ENCODE assay signal across 33 cellular contexts in genomic region chr16:79434771-79435170, GRCh38.
"Had no signal": no experiment of that assay in that cellular context is flagged by ENCODE, and none has a peak within 500 bp of the region (broad histone marks: within the 10 kb centered on the region; RNA-seq: fewer than 3 reads in every experiment).

No MANE protein-coding gene starts in this region.

- ATAC-seq: activated CD8-positive, alpha-beta T cell treated with anti-CD3 and anti-CD28 coated beads for 36 hours; activated naive CD4-positive, alpha-beta T cell treated with anti-CD3 and anti-CD28 coated beads, Interleukin-2, amount 50 U/mL, for 72 hours; PC-3; Right ventricle myocardium inferior; SK-N-SH treated with all-trans-retinoic acid at 6 μM for 48 hours; T-cell had no signal

- DNase-seq: activated CD4-positive, alpha-beta T cell treated with anti-CD3 and anti-CD28 coated beads, Interleukin-2, amount 10 ng/mL, durations not matched to agents 24 days and 14 days; activated CD4-positive, alpha-beta T cell treated with anti-CD3 and anti-CD28 coated beads, Interleukin-2, amount 50 U/mL, for 4 hours; activated CD4-positive, CD25-positive, alpha-beta regulatory T cell; activated CD8-positive, alpha-beta T cell treated with anti-CD3 and anti-CD28 coated beads for 36 hours; activated gamma-delta T cell; activated naive CD4-positive, alpha-beta T cell treated with Interleukin-2 at 50 U/mL for 16 hours; activated T-cell treated with anti-CD3 and anti-CD28 coated beads, Interleukin-2, amount 50 U/mL, for 1 hour; adrenal gland; brain microvascular endothelial cell; central memory CD4-positive, alpha-beta T cell; MM.1S; MV-4-11; NCI-H1092; NCI-H1436 treated with DMSO at 0.1 percent for 48 hours; NCI-H187; NCI-H2029 treated with DMSO at 0.1 percent for 48 hours; NCI-H2107; NCI-H2171; NCI-H510A; NCI-H526; NCI-H748 treated with DMSO at 0.1 percent for 48 hours; NK-92 treated with Interleukin-12 subunit alpha and Interleukin-12 subunit beta, amount 100 ng/mL, for 24 hours; PC-3; Peyer's patch; SIG-M5; T-cell; T-helper 2 cell; T-helper 9 cell; WERI-Rb-1 had no signal

- H3K27ac Mint-ChIP-seq: activated CD4-positive, alpha-beta T cell treated with anti-CD3 and anti-CD28 coated beads, Interleukin-2, amount 10 ng/mL, durations not matched to agents 24 days and 14 days; activated CD8-positive, alpha-beta T cell treated with anti-CD3 and anti-CD28 coated beads for 36 hours; activated naive CD4-positive, alpha-beta T cell treated with anti-CD3 and anti-CD28 coated beads, Interleukin-2, amount 50 U/mL, for 72 hours; activated T-helper 2 cell treated with anti-CD3 and anti-CD28 coated beads, Interferon-gamma antibody, Interleukin-2, Interleukin-4, amounts not matched to agents 10 μg/mL and 5 μg/mL and 100 μg/mL, durations not matched to agents 14 hours and 24 hours and 36 hours; T-cell had no signal

- H3K36me3 Mint-ChIP-seq: activated naive CD4-positive, alpha-beta T cell treated with anti-CD3 and anti-CD28 coated beads, Interleukin-2, amount 50 U/mL, for 72 hours; T-cell had no signal

- H3K4me3 Mint-ChIP-seq: activated CD4-positive, alpha-beta T cell treated with anti-CD3 and anti-CD28 coated beads, Interleukin-2, amount 10 ng/mL, durations not matched to agents 24 days and 14 days; activated CD8-positive, alpha-beta T cell treated with anti-CD3 and anti-CD28 coated beads for 36 hours; T-cell had no signal

- H3K9me3 Mint-ChIP-seq: activated CD8-positive, alpha-beta T cell treated with anti-CD3 and anti-CD28 coated beads for 36 hours; activated naive CD4-positive, alpha-beta T cell treated with anti-CD3 and anti-CD28 coated beads, Interleukin-2, amount 50 U/mL, for 72 hours; T-cell had no signal

- H3K4me1 Mint-ChIP-seq: activated CD4-positive, alpha-beta T cell treated with anti-CD3 and anti-CD28 coated beads, Interleukin-2, amount 10 ng/mL, durations not matched to agents 24 days and 14 days; T-cell had no signal

- H3K27me3 Mint-ChIP-seq: activated CD4-positive, alpha-beta T cell treated with anti-CD3 and anti-CD28 coated beads, Interleukin-2, amount 10 ng/mL, durations not matched to agents 24 days and 14 days; activated CD8-positive, alpha-beta T cell treated with anti-CD3 and anti-CD28 coated beads for 36 hours; T-cell had no signal
